Comparison of ENCODE assay signal across 1 cellular context in genomic region chr2:37925063-37925897, GRCh38.
A peak's percentile ranks its signal among the peaks of the same experiment; 100 is the strongest.
TF ChIP-seq lines count a peak whose summit lies in the region.

Gene RMDN2 (plus strand): TSS chr2:37925287. CDS start chr2:37929278, 3,991 bp downstream.

TF ChIP-seq in K562, 482 proteins besides CTCF, POLR2A, EP300 and RAD21 (continued from another document and continues in another):
- peak in 1 of 2 experiments; percentile 96; a peak in 2 of 4 replicates for TF ChIP-seq KDM4B (IDR thresholded peaks at IDR 0.05; ENCODE audit: borderline replicate concordance in 2 of 2, low read depth in 1 of 2)
- TF ChIP-seq RBFOX2 (IDR thresholded peaks at IDR 0.05; ENCODE audit: low read depth, low read length) = peak; percentile 91
- peak in 1 of 2 experiments; percentile 78; a peak in 2 of 4 replicates for TF ChIP-seq NONO (IDR thresholded peaks at IDR 0.05; ENCODE audit: low read depth in 2 of 2, low read length in 1 of 2)
- no peak for TF ChIP-seq GATAD2B (IDR thresholded peaks at IDR 0.05; ENCODE audit: borderline replicate concordance)
- TF ChIP-seq ZBTB40 (IDR thresholded peaks at IDR 0.05) = peak; percentile 97
- no peak for TF ChIP-seq ZBTB40 (CRISPR knock-in tag; IDR thresholded peaks at IDR 0.05)
- TF ChIP-seq ARNT (IDR thresholded peaks at IDR 0.05) = no peak
- no peak for TF ChIP-seq FOXO4 (CRISPR knock-in tag; IDR thresholded peaks at IDR 0.05)
- TF ChIP-seq POLR2H (tag; IDR thresholded peaks at IDR 0.05; ENCODE audit: low read depth) = peak; percentile 65; the same call in 1 of the 2 replicates
- no peak for TF ChIP-seq ZNF76 (CRISPR knock-in tag; IDR thresholded peaks at IDR 0.05; ENCODE audit: borderline replicate concordance)
- TF ChIP-seq SMARCA4 (IDR thresholded peaks at IDR 0.05) = no peak
- peak in 1 of 2 experiments; percentile 58; a peak in 3 of 4 replicates for TF ChIP-seq MNT (conservative IDR thresholded peaks at IDR 0.05)
- peak; percentile 66; the same call in 1 of the 2 replicates for TF ChIP-seq MTA3 (IDR thresholded peaks at IDR 0.05; ENCODE audit: borderline replicate concordance)
- 0 out of 2 replicates have a peak, but pooled peaks have one; percentile 43 for TF ChIP-seq CBX5 (IDR thresholded peaks at IDR 0.05; ENCODE audit: borderline replicate concordance, low read depth)
- TF ChIP-seq GTF2B (IDR thresholded peaks at IDR 0.05; ENCODE audit: extremely low read depth, insufficient read length) = no peak
- TF ChIP-seq POU5F1 (IDR thresholded peaks at IDR 0.05; ENCODE audit: borderline replicate concordance, low read depth, low read length, partially characterized antibody) = no peak
- TF ChIP-seq NR1H2 (CRISPR knock-in tag; IDR thresholded peaks at IDR 0.05) = 0 out of 2 replicates have a peak, but pooled peaks have one; percentile 46
- TF ChIP-seq SMAD4 (CRISPR knock-in tag; conservative IDR thresholded peaks at IDR 0.05) = peak; percentile 83
- peak; percentile 34; the same call in 1 of the 2 replicates for TF ChIP-seq ZNF740 (CRISPR knock-in tag; IDR thresholded peaks at IDR 0.05)
- TF ChIP-seq ZNF740 (tag; IDR thresholded peaks at IDR 0.05) = no peak
- 0 out of 2 replicates have a peak, but pooled peaks have one; percentile 5 for TF ChIP-seq RNF2 (IDR thresholded peaks at IDR 0.05)
- TF ChIP-seq CEBPB (tag; IDR thresholded peaks at IDR 0.05) = peak; percentile 93
- TF ChIP-seq MBD2 (IDR thresholded peaks at IDR 0.05; ENCODE audit: borderline replicate concordance, low read depth) = 0 out of 2 replicates have a peak, but pooled peaks have one; percentile 36
- peak; percentile 83 for TF ChIP-seq REST (CRISPR knock-in tag; IDR thresholded peaks at IDR 0.05; ENCODE audit: low read depth)
- peak; percentile 70 for TF ChIP-seq HCFC1 (IDR thresholded peaks at IDR 0.05; ENCODE audit: low read depth, low read length)
- TF ChIP-seq TEAD4 (IDR thresholded peaks at IDR 0.05; ENCODE audit: low read length) = no peak
- peak; percentile 52; the same call in 1 of the 2 replicates for TF ChIP-seq TEAD4 (CRISPR knock-in tag; IDR thresholded peaks at IDR 0.05; ENCODE audit: borderline replicate concordance)
- TF ChIP-seq ZBTB11 (CRISPR knock-in tag; IDR thresholded peaks at IDR 0.05) = peak; percentile 69 to 95 (median 84); a peak in 5 of 6 replicates
- TF ChIP-seq KAT7 (CRISPR knock-in tag; IDR thresholded peaks at IDR 0.05; ENCODE audit: borderline replicate concordance) = no peak
- no peak for TF ChIP-seq DNMT1 (IDR thresholded peaks at IDR 0.05)
- no peak for TF ChIP-seq FOS (IDR thresholded peaks at IDR 0.05; ENCODE audit: extremely low read depth, insufficient read length)
- TF ChIP-seq MCM2 (IDR thresholded peaks at IDR 0.05; ENCODE audit: low read depth) = no peak
- TF ChIP-seq SLC30A9 (CRISPR knock-in tag; IDR thresholded peaks at IDR 0.05) = no peak
- TF ChIP-seq HNRNPLL (IDR thresholded peaks at IDR 0.05; ENCODE audit: low read depth, low read length, poor library complexity, severe bottlenecking) = peak; percentile 81
- peak; percentile 85 for TF ChIP-seq SUPT5H (IDR thresholded peaks at IDR 0.05)
